ENCODE assay signal across 1 cellular context in the genomic region with DNA sequence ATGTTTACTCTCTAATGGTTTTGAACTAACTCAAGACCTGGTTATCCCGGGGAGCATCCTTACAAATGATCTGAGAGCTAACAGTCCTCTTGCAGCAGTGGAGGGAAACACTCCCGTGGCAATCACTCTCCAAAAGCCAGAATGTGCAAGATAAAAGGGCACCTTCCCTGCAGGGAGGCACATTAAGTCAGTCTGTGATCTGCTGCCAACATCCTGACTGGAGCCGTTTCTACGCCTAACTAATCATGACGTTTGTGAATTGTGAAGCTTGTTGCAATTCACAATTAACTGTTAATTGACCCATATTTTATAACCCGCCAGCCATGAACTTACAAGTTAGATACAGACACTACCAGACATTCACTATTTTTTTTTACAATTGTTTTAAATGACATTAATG.
TF ChIP-seq lines count a peak whose summit lies in the region.

No MANE protein-coding gene starts in this region.

TF ChIP-seq in HEK293, 187 proteins besides CTCF, POLR2A, EP300 and RAD21 (continued from another document and continues in another):
- TF ChIP-seq, protein P1, sequence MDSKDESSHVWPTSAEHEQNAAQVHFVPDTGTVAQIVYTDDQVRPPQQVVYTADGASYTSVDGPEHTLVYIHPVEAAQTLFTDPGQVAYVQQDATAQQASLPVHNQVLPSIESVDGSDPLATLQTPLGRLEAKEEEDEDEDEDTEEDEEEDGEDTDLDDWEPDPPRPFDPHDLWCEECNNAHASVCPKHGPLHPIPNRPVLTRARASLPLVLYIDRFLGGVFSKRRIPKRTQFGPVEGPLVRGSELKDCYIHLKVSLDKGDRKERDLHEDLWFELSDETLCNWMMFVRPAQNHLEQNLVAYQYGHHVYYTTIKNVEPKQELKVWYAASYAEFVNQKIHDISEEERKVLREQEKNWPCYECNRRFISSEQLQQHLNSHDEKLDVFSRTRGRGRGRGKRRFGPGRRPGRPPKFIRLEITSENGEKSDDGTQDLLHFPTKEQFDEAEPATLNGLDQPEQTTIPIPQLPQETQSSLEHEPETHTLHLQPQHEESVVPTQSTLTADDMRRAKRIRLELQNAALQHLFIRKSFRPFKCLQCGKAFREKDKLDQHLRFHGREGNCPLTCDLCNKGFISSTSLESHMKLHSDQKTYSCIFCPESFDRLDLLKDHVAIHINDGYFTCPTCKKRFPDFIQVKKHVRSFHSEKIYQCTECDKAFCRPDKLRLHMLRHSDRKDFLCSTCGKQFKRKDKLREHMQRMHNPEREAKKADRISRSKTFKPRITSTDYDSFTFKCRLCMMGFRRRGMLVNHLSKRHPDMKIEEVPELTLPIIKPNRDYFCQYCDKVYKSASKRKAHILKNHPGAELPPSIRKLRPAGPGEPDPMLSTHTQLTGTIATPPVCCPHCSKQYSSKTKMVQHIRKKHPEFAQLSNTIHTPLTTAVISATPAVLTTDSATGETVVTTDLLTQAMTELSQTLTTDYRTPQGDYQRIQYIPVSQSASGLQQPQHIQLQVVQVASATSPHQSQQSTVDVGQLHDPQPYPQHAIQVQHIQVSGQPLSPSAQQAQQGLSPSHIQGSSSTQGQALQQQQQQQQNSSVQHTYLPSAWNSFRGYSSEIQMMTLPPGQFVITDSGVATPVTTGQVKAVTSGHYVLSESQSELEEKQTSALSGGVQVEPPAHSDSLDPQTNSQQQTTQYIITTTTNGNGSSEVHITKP (tag by site-specific recombination; IDR thresholded peaks at IDR 0.05), result no peak
- TF ChIP-seq SP7 (tag by site-specific recombination; IDR thresholded peaks at IDR 0.05) (peak; percentile 99), ZSCAN16 (tag by site-specific recombination; IDR thresholded peaks at IDR 0.05) (no peak), EGR2 (tag by site-specific recombination; IDR thresholded peaks at IDR 0.05; ENCODE audit: low read depth) (no peak), KLF7 (tag by site-specific recombination; IDR thresholded peaks at IDR 0.05; ENCODE audit: borderline replicate concordance) (no peak), ZNF701 (tag by site-specific recombination; IDR thresholded peaks at IDR 0.05) (no peak), ZNF747 (tag by site-specific recombination; IDR thresholded peaks at IDR 0.05) (no peak), ZNF555 (tag by site-specific recombination; conservative IDR thresholded peaks at IDR 0.05) (no peak), ZNF354C (tag by site-specific recombination; IDR thresholded peaks at IDR 0.05; ENCODE audit: borderline replicate concordance, low read depth) (no peak), ZNF792 (tag by site-specific recombination; IDR thresholded peaks at IDR 0.05) (no peak), ZBTB21 (tag by site-specific recombination; IDR thresholded peaks at IDR 0.05) (peak; percentile 93), KLF1 (tag by site-specific recombination; IDR thresholded peaks at IDR 0.05) (peak; percentile 33; the same call in 1 of the 2 replicates), ZNF776 (tag by site-specific recombination; IDR thresholded peaks at IDR 0.05; ENCODE audit: borderline replicate concordance) (no peak), ZFP69B (tag by site-specific recombination; IDR thresholded peaks at IDR 0.05) (peak; percentile 88), ZNF114 (tag by site-specific recombination; IDR thresholded peaks at IDR 0.05) (no peak), ZNF302 (tag by site-specific recombination; IDR thresholded peaks at IDR 0.05; ENCODE audit: low read depth) (no peak), ZNF211 (tag by site-specific recombination; IDR thresholded peaks at IDR 0.05; ENCODE audit: low read depth) (no peak), ZNF660 (tag by site-specific recombination; IDR thresholded peaks at IDR 0.05) (peak; percentile 95), ZNF785 (tag by site-specific recombination; IDR thresholded peaks at IDR 0.05) (0 out of 2 replicates have a peak, but pooled peaks have one; percentile 19), YY1 (tag by site-specific recombination; IDR thresholded peaks at IDR 0.05) (no peak), ZNF140 (tag by site-specific recombination; IDR thresholded peaks at IDR 0.05) (no peak), MEIS1 (CRISPR knock-in tag; IDR thresholded peaks at IDR 0.05; ENCODE audit: borderline replicate concordance) (no peak), ZNF629 (tag by site-specific recombination; IDR thresholded peaks at IDR 0.05) (peak; percentile 94), ZNF654 (tag by site-specific recombination; IDR thresholded peaks at IDR 0.05; ENCODE audit: low read depth) (no peak), ZNF112 (tag by site-specific recombination; IDR thresholded peaks at IDR 0.05) (no peak), ZNF707 (tag by site-specific recombination; IDR thresholded peaks at IDR 0.05) (no peak), ZNF677 (tag by site-specific recombination; IDR thresholded peaks at IDR 0.05) (no peak), ZNF596 (tag by site-specific recombination; IDR thresholded peaks at IDR 0.05) (peak; percentile 76), KLF10 (tag by site-specific recombination; IDR thresholded peaks at IDR 0.05) (peak; percentile 54), ZNF121 (tag by site-specific recombination; IDR thresholded peaks at IDR 0.05) (0 out of 2 replicates have a peak, but pooled peaks have one; percentile 40), ZNF292 (tag by site-specific recombination; IDR thresholded peaks at IDR 0.05; ENCODE audit: borderline replicate concordance, low read depth) (no peak), ZFHX2 (tag by site-specific recombination; conservative IDR thresholded peaks at IDR 0.05) (no peak)
- TF ChIP-seq, protein P2, sequence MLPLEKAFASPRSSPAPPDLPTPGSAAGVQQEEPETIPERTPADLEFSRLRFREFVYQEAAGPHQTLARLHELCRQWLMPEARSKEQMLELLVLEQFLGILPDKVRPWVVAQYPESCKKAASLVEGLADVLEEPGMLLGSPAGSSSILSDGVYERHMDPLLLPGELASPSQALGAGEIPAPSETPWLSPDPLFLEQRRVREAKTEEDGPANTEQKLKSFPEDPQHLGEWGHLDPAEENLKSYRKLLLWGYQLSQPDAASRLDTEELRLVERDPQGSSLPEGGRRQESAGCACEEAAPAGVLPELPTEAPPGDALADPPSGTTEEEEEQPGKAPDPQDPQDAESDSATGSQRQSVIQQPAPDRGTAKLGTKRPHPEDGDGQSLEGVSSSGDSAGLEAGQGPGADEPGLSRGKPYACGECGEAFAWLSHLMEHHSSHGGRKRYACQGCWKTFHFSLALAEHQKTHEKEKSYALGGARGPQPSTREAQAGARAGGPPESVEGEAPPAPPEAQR (tag by site-specific recombination; IDR thresholded peaks at IDR 0.05), result no peak; the same call in 1 of the 2 replicates
- TF ChIP-seq, protein P3, sequence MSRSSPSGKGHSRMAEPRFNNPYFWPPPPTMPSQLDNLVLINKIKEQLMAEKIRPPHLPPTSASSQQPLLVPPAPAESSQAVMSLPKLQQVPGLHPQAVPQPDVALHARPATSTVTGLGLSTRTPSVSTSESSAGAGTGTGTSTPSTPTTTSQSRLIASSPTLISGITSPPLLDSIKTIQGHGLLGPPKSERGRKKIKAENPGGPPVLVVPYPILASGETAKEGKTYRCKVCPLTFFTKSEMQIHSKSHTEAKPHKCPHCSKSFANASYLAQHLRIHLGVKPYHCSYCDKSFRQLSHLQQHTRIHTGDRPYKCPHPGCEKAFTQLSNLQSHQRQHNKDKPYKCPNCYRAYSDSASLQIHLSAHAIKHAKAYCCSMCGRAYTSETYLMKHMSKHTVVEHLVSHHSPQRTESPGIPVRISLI (tag by site-specific recombination; IDR thresholded peaks at IDR 0.05), result 0 out of 2 replicates have a peak, but pooled peaks have one; percentile 28
- TF ChIP-seq, protein P4, sequence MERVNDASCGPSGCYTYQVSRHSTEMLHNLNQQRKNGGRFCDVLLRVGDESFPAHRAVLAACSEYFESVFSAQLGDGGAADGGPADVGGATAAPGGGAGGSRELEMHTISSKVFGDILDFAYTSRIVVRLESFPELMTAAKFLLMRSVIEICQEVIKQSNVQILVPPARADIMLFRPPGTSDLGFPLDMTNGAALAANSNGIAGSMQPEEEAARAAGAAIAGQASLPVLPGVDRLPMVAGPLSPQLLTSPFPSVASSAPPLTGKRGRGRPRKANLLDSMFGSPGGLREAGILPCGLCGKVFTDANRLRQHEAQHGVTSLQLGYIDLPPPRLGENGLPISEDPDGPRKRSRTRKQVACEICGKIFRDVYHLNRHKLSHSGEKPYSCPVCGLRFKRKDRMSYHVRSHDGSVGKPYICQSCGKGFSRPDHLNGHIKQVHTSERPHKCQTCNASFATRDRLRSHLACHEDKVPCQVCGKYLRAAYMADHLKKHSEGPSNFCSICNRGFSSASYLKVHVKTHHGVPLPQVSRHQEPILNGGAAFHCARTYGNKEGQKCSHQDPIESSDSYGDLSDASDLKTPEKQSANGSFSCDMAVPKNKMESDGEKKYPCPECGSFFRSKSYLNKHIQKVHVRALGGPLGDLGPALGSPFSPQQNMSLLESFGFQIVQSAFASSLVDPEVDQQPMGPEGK (tag by site-specific recombination; IDR thresholded peaks at IDR 0.05), result peak; percentile 45
- TF ChIP-seq, protein P5, sequence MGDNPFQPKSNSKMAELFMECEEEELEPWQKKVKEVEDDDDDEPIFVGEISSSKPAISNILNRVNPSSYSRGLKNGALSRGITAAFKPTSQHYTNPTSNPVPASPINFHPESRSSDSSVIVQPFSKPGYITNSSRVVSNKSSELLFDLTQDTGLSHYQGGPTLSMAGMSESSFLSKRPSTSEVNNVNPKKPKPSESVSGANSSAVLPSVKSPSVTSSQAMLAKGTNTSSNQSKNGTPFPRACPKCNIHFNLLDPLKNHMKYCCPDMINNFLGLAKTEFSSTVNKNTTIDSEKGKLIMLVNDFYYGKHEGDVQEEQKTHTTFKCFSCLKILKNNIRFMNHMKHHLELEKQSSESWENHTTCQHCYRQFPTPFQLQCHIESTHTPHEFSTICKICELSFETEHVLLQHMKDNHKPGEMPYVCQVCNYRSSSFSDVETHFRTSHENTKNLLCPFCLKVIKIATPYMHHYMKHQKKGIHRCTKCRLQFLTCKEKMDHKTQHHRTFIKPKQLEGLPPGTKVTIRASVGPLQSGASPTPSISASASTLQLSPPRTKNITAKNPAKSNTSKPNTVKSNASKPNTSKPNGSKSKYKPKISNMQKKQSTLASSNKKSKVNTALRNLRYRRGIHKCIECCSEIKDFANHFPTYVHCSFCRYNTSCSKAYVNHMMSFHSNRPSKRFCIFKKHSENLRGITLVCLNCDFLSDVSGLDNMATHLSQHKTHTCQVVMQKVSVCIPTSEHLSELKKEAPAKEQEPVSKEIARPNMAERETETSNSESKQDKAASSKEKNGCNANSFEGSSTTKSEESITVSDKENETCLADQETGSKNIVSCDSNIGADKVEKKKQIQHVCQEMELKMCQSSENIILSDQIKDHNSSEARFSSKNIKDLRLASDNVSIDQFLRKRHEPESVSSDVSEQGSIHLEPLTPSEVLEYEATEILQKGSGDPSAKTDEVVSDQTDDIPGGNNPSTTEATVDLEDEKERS (tag by site-specific recombination; IDR thresholded peaks at IDR 0.05), result no peak
- TF ChIP-seq, protein P6, sequence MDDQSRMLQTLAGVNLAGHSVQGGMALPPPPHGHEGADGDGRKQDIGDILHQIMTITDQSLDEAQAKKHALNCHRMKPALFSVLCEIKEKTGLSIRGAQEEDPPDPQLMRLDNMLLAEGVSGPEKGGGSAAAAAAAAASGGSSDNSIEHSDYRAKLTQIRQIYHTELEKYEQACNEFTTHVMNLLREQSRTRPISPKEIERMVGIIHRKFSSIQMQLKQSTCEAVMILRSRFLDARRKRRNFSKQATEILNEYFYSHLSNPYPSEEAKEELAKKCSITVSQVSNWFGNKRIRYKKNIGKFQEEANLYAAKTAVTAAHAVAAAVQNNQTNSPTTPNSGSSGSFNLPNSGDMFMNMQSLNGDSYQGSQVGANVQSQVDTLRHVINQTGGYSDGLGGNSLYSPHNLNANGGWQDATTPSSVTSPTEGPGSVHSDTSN (CRISPR knock-in tag; IDR thresholded peaks at IDR 0.05), result no peak
- TF ChIP-seq, protein P7, sequence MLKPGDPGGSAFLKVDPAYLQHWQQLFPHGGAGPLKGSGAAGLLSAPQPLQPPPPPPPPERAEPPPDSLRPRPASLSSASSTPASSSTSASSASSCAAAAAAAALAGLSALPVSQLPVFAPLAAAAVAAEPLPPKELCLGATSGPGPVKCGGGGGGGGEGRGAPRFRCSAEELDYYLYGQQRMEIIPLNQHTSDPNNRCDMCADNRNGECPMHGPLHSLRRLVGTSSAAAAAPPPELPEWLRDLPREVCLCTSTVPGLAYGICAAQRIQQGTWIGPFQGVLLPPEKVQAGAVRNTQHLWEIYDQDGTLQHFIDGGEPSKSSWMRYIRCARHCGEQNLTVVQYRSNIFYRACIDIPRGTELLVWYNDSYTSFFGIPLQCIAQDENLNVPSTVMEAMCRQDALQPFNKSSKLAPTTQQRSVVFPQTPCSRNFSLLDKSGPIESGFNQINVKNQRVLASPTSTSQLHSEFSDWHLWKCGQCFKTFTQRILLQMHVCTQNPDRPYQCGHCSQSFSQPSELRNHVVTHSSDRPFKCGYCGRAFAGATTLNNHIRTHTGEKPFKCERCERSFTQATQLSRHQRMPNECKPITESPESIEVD (tag by site-specific recombination; IDR thresholded peaks at IDR 0.05), result peak; percentile 96
- TF ChIP-seq, protein P8, sequence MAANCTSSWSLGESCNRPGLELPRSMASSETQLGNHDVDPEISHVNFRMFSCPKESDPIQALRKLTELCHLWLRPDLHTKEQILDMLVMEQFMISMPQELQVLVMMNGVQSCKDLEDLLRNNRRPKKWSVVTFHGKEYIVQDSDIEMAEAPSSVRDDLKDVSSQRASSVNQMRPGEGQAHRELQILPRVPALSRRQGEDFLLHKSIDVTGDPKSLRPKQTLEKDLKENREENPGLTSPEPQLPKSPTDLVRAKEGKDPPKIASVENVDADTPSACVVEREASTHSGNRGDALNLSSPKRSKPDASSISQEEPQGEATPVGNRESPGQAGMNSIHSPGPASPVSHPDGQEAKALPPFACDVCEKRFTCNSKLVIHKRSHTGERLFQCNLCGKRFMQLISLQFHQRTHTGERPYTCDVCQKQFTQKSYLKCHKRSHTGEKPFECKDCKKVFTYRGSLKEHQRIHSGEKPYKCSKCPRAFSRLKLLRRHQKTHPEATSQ (tag by site-specific recombination; IDR thresholded peaks at IDR 0.05), result no peak
- TF ChIP-seq, protein P9, sequence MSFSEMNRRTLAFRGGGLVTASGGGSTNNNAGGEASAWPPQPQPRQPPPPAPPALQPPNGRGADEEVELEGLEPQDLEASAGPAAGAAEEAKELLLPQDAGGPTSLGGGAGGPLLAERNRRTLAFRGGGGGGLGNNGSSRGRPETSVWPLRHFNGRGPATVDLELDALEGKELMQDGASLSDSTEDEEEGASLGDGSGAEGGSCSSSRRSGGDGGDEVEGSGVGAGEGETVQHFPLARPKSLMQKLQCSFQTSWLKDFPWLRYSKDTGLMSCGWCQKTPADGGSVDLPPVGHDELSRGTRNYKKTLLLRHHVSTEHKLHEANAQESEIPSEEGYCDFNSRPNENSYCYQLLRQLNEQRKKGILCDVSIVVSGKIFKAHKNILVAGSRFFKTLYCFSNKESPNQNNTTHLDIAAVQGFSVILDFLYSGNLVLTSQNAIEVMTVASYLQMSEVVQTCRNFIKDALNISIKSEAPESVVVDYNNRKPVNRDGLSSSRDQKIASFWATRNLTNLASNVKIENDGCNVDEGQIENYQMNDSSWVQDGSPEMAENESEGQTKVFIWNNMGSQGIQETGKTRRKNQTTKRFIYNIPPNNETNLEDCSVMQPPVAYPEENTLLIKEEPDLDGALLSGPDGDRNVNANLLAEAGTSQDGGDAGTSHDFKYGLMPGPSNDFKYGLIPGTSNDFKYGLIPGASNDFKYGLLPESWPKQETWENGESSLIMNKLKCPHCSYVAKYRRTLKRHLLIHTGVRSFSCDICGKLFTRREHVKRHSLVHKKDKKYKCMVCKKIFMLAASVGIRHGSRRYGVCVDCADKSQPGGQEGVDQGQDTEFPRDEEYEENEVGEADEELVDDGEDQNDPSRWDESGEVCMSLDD (tag by site-specific recombination; IDR thresholded peaks at IDR 0.05), result no peak
